Comparison of ENCODE assay signal across 24 cellular contexts in genomic region chrY:13307959-13308358, GRCh38.
"Had no signal": no experiment of that assay in that cellular context is flagged by ENCODE, and none has a peak within 500 bp of the region (broad histone marks: within the 10 kb centered on the region; RNA-seq: fewer than 3 reads in every experiment).

No MANE protein-coding gene starts in this region.

- H3K27me3 Mint-ChIP-seq: activated CD4-positive, alpha-beta T cell treated with anti-CD3 and anti-CD28 coated beads, Interleukin-2, amount 10 ng/mL, durations not matched to agents 7 days and 5 days; activated CD8-positive, alpha-beta memory T cell treated with anti-CD3 and anti-CD28 coated beads, Interleukin-2, amount 10 ng/mL, durations not matched to agents 7 days and 5 days; activated CD8-positive, alpha-beta T cell treated with anti-CD3 and anti-CD28 coated beads for 36 hours; activated naive CD4-positive, alpha-beta T cell treated with anti-CD3 and anti-CD28 coated beads, Interleukin-2, amount 50 U/mL, for 24 hours; naive B cell had no signal

- H3K4me3 Mint-ChIP-seq: activated CD4-positive, alpha-beta T cell treated with anti-CD3 and anti-CD28 coated beads, Interleukin-2, amount 10 ng/mL, durations not matched to agents 7 days and 5 days; activated CD8-positive, alpha-beta memory T cell treated with anti-CD3 and anti-CD28 coated beads, Interleukin-2, amount 10 ng/mL, durations not matched to agents 7 days and 5 days; activated CD8-positive, alpha-beta T cell treated with anti-CD3 and anti-CD28 coated beads for 36 hours; activated naive CD4-positive, alpha-beta T cell treated with anti-CD3 and anti-CD28 coated beads, Interleukin-2, amount 50 U/mL, for 24 hours; endodermal cell; naive B cell had no signal

- H3K27ac Mint-ChIP-seq: activated CD4-positive, alpha-beta T cell treated with anti-CD3 and anti-CD28 coated beads, Interleukin-2, amount 10 ng/mL, durations not matched to agents 7 days and 5 days; activated CD8-positive, alpha-beta memory T cell treated with anti-CD3 and anti-CD28 coated beads, Interleukin-2, amount 10 ng/mL, durations not matched to agents 7 days and 5 days; activated naive CD4-positive, alpha-beta T cell treated with anti-CD3 and anti-CD28 coated beads, Interleukin-2, amount 50 U/mL, for 24 hours; endodermal cell had no signal

- H3K4me3 ChIP-seq: adrenal gland, breast epithelium, coronary artery, lung, smooth muscle cell, thoracic aorta had no signal

- H3K9me3 Mint-ChIP-seq: activated CD8-positive, alpha-beta T cell treated with anti-CD3 and anti-CD28 coated beads for 36 hours; activated naive CD4-positive, alpha-beta T cell treated with anti-CD3 and anti-CD28 coated beads, Interleukin-2, amount 50 U/mL, for 24 hours; endodermal cell; naive B cell had no signal

- H3K27ac ChIP-seq: adrenal gland, breast epithelium, coronary artery, thoracic aorta, WERI-Rb-1 had no signal

- H3K36me3 ChIP-seq: adrenal gland, breast epithelium, thoracic aorta, WERI-Rb-1 had no signal

- H3K4me1 ChIP-seq: adrenal gland, breast epithelium had no signal

- H3K4me1 Mint-ChIP-seq: endodermal cell, naive B cell had no signal

- H3K4me2 ChIP-seq: smooth muscle cell had no signal

- DNase-seq: activated CD4-positive, alpha-beta T cell treated with anti-CD3 and anti-CD28 coated beads, Interleukin-2, amount 10 ng/mL, durations not matched to agents 7 days and 5 days; activated CD4-positive, CD25-positive, alpha-beta regulatory T cell treated with anti-CD3 and anti-CD28 coated beads, Interleukin-2, amount 50 U/mL, for 72 hours; activated CD8-positive, alpha-beta memory T cell treated with anti-CD3 and anti-CD28 coated beads, Interleukin-2, amount 10 ng/mL, durations not matched to agents 7 days and 5 days; activated CD8-positive, alpha-beta T cell treated with anti-CD3 and anti-CD28 coated beads for 36 hours; activated gamma-delta T cell treated with Interleukin-2 at 50 U/mL for 16 hours; activated T-cell treated with anti-CD3 and anti-CD28 coated beads for 4 hours; adrenal gland; endodermal cell; kidney; naive B cell; occipital lobe; stimulated activated CD4-positive, alpha-beta T cell treated with anti-CD3 and anti-CD28 coated beads, Interleukin-15, amount 100 ng/mL, for 24 hours; stimulated activated CD8-positive, alpha-beta memory T cell treated with anti-CD3 and anti-CD28 coated beads, Interleukin-4, amount 100 ng/mL, for 48 hours; stimulated activated naive CD4-positive, alpha-beta T cell; T-helper 1 cell; WERI-Rb-1 had no signal

- ATAC-seq: activated CD8-positive, alpha-beta memory T cell treated with anti-CD3 and anti-CD28 coated beads, Interleukin-2, amount 10 ng/mL, durations not matched to agents 7 days and 5 days; activated CD8-positive, alpha-beta T cell treated with anti-CD3 and anti-CD28 coated beads for 36 hours; left lobe of liver; sciatic nerve had no signal

- H3K36me3 Mint-ChIP-seq: naive B cell had no signal

- H3K27me3 ChIP-seq: adrenal gland, breast epithelium had no signal

- H3K9me3 ChIP-seq: adrenal gland, breast epithelium, thoracic aorta had no signal
